14 cellular contexts compared by ENCODE assay signal in the genomic region with DNA sequence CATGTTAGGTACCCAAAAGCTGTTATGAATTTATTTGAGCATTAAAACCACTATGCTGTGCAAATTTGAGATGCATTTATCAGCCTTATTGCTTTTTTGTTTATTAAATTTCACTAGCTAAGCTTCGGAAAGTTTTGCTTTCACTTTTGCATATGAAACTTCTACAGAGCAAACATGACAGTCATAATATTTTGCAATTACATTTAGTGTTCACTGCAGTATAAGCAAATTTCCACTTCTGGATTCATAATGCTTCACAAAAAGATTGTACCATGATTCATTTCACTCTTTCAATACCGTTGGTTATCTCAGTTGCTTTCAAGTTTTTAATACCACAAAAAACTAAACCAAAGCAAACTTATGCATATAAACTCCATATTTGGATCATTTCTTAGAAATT.
DNase-seq lines count a peak whose midpoint lies in the region; ATAC-seq, FAIRE-seq and TF ChIP-seq lines count a peak whose summit lies in the region.
"Had no signal": no experiment of that assay in that cellular context is flagged by ENCODE, and none has a peak within 500 bp of the region (broad histone marks: within the 10 kb centered on the region; RNA-seq: fewer than 3 reads in every experiment).

No MANE protein-coding gene starts in this region.

- H3K4me1 ChIP-seq in GM12878 (ENCODE audit: control insufficient read depth, insufficient read depth, low read length) = no peaks in the 10 kb centered on the region
- H3K4me1 ChIP-seq in Peyer's patch = no peaks in the 10 kb centered on the region

- H3K9ac ChIP-seq in GM12878 (ENCODE audit: control insufficient read depth, insufficient read depth, low read length) = no peak overlapping the region

- RAD21 ChIA-PET in GM12878 (lab: Charles Lee; ENCODE audit: unreplicated experiment) = no interaction called here

- H3K4me3 ChIP-seq in AG10803 (ENCODE audit: low read length) (peak overlapping the region; percentile 33), GM12878 (no peak overlapping the region), Peyer's patch (no peak overlapping the region)
- H3K4me3 ChIP-seq: SK-N-MC had no signal

- SMC1A ChIA-PET in GM12878 (lab: Charles Lee; ENCODE audit: uncharacterized antibody, unreplicated experiment) = no interaction called here

- TF ChIP-seq EP300 in GM12878 (IDR thresholded peaks at IDR 0.05; ENCODE audit: borderline replicate concordance in 1 of 2, control insufficient read depth in 1 of 2, low read depth in 2 of 2, low read length in 2 of 2) = no peak

- intact Hi-C loops in GM12878 (cut with micrococcal nuclease; ENCODE audit: unreplicated experiment) = no loop called here

- DNase-seq in AG10803 (ENCODE audit: low read depth) = peak; percentile 16
- no peak for DNase-seq in GM12878 (ENCODE audit: low read depth, low spot score)
- no peak for DNase-seq in Peyer's patch
- DNase-seq in GM12891 (ENCODE audit: insufficient read length, low spot score) = no peak
- no peak for DNase-seq in NCI-H510A treated with DMSO at 0.1 percent for 48 hours (lab: John Stamatoyannopoulos, UW)
- DNase-seq in activated CD8-positive, alpha-beta memory T cell treated with anti-CD3 and anti-CD28 coated beads, Interleukin-2, amount 50 U/mL, for 4 hours = no peak
- DNase-seq: activated T-cell treated with anti-CD3 and anti-CD28 coated beads, Interleukin-2, amount 50 U/mL, for 48 hours; DMS 273 treated with DMSO at 0.1 percent for 48 hours; NCI-H1105; stimulated activated CD4-positive, alpha-beta T cell treated with anti-CD3 and anti-CD28 coated beads, Interleukin-15, amount 100 ng/mL, for 24 hours had no signal

- H3K27ac ChIP-seq in GM12878 (ENCODE audit: control insufficient read depth, insufficient read depth) (no peak overlapping the region), Peyer's patch (no peak overlapping the region)
- H3K27ac ChIP-seq: SK-N-MC had no signal

- H2AFZ ChIP-seq in GM12878 (ENCODE audit: control insufficient read depth, low read depth, low read length) = no peak overlapping the region

- 5% methylated on average over 2 of the region's 2 CpGs for WGBS in GM12878 (ENCODE audit: insufficient coverage, insufficient replicate concordance, low lambda C conversion rate, missing lambda C conversion rate)

- TF ChIP-seq CTCF in AG10803 (conservative IDR thresholded peaks at IDR 0.05; ENCODE audit: low read length) (no peak), GM12878 (IDR thresholded peaks at IDR 0.05 in 2 of 3, conservative IDR thresholded peaks at IDR 0.05 in 1 of 3; ENCODE audit: control insufficient read depth in 2 of 3, extremely low read depth in 1 of 3, insufficient read depth in 1 of 3, low read depth in 3 of 3, low read length in 3 of 3) (no peak), Peyer's patch (IDR thresholded peaks at IDR 0.05) (no peak)

- no TSS peak for BruUV-seq in GM12878 (replicated peaks; lab: Mats Ljungman, UMichigan)

- no peaks in the 10 kb centered on the region for H3K27me3 ChIP-seq in GM12878 (replicated peaks in 1 of 2; ENCODE audit: control insufficient read depth in 2 of 2, insufficient read depth in 2 of 2, low read length in 1 of 2)
- no peaks in the 10 kb centered on the region for H3K27me3 ChIP-seq in Peyer's patch

- no peaks in the 10 kb centered on the region for H3K79me2 ChIP-seq in GM12878 (ENCODE audit: control insufficient read depth, insufficient read depth, low read length)

- H3K36me3 ChIP-seq in GM12878 (ENCODE audit: control insufficient read depth in 2 of 2, insufficient read depth in 2 of 2, low read length in 1 of 2) (no peaks in the 10 kb centered on the region), Peyer's patch (no peaks in the 10 kb centered on the region)

- in situ Hi-C loops in GM12878 (cut with MboI) = no loop called here

- FAIRE-seq in GM12878 (lab: Jason Lieb, UNC) (no peak), GM12891 (lab: Jason Lieb, UNC) (no peak)
- FAIRE-seq: endometrium had no signal

- ATAC-seq in GM19463 (IDR thresholded peaks at IDR 0.05; ENCODE audit: unreplicated experiment) = peak; percentile 77
- ATAC-seq in HG03139 (IDR thresholded peaks at IDR 0.05; ENCODE audit: unreplicated experiment) = peak; percentile 67
- ATAC-seq in GM12878 = peak; percentile 63

- CTCF ChIA-PET in GM12878 (lab: Yijun Ruan, JAX) = no interaction called here

- peak overlapping the region; percentile 33; the same call in 1 of the 2 replicates for H3K4me2 ChIP-seq in GM12878 (ENCODE audit: control insufficient read depth, insufficient read depth)

- TF ChIP-seq POLR2A in GM12878 (IDR thresholded peaks at IDR 0.05; ENCODE audit: low read depth, low read length) = no peak
- no peak for TF ChIP-seq POLR2A in Peyer's patch (IDR thresholded peaks at IDR 0.05)
- TF ChIP-seq POLR2A in GM12891 (IDR thresholded peaks at IDR 0.05; ENCODE audit: low read depth, low read length) = no peak

- POLR2A ChIA-PET in GM12878 (lab: Charles Lee) = no interaction called here

- H4K20me1 ChIP-seq in GM12878 (ENCODE audit: control insufficient read depth, insufficient read depth) = no peaks in the 10 kb centered on the region

- no peak for TF ChIP-seq RAD21 in GM12878 (IDR thresholded peaks at IDR 0.05; ENCODE audit: insufficient read depth, low read depth, low read length)

- H3K9me3 ChIP-seq in GM12878 (replicated peaks; ENCODE audit: control insufficient read depth, insufficient read depth, low read length) (no peaks in the 10 kb centered on the region), Peyer's patch (no peaks in the 10 kb centered on the region)

TF ChIP-seq in GM12878, 131 proteins besides CTCF, POLR2A, EP300 and RAD21:
- TF ChIP-seq GATAD2B (conservative IDR thresholded peaks at IDR 0.05; ENCODE audit: low read depth) (no peak), JUNB (IDR thresholded peaks at IDR 0.05) (0 out of 2 replicates have a peak, but pooled peaks have one; percentile 26), NFIC (IDR thresholded peaks at IDR 0.05; ENCODE audit: low read depth, low read length) (no peak), SUZ12 (IDR thresholded peaks at IDR 0.05; ENCODE audit: unreplicated experiment) (no peak), STAT1 (conservative IDR thresholded peaks at IDR 0.05) (no peak)
- TF ChIP-seq, protein P1, sequence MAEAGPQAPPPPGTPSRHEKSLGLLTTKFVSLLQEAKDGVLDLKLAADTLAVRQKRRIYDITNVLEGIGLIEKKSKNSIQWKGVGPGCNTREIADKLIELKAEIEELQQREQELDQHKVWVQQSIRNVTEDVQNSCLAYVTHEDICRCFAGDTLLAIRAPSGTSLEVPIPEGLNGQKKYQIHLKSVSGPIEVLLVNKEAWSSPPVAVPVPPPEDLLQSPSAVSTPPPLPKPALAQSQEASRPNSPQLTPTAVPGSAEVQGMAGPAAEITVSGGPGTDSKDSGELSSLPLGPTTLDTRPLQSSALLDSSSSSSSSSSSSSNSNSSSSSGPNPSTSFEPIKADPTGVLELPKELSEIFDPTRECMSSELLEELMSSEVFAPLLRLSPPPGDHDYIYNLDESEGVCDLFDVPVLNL (IDR thresholded peaks at IDR 0.05; ENCODE audit: low read depth, low read length) = no peak

TF ChIP-seq in GM12891, 5 proteins besides CTCF, POLR2A, EP300 and RAD21:
- TF ChIP-seq SPI1 (IDR thresholded peaks at IDR 0.05; ENCODE audit: low read depth, low read length) (no peak), POU2F2 (IDR thresholded peaks at IDR 0.05; ENCODE audit: low read depth, low read length) (no peak), TAF1 (IDR thresholded peaks at IDR 0.05; ENCODE audit: low read depth, low read length) (no peak), POLR2AphosphoS5 (IDR thresholded peaks at IDR 0.05; ENCODE audit: low read depth, low read length) (no peak), PAX5 (IDR thresholded peaks at IDR 0.05; ENCODE audit: insufficient read depth, low read length, severe bottlenecking) (no peak)
TF ChIP-seq in GM12891: peak in this region for 0.
